In the genomic region with DNA sequence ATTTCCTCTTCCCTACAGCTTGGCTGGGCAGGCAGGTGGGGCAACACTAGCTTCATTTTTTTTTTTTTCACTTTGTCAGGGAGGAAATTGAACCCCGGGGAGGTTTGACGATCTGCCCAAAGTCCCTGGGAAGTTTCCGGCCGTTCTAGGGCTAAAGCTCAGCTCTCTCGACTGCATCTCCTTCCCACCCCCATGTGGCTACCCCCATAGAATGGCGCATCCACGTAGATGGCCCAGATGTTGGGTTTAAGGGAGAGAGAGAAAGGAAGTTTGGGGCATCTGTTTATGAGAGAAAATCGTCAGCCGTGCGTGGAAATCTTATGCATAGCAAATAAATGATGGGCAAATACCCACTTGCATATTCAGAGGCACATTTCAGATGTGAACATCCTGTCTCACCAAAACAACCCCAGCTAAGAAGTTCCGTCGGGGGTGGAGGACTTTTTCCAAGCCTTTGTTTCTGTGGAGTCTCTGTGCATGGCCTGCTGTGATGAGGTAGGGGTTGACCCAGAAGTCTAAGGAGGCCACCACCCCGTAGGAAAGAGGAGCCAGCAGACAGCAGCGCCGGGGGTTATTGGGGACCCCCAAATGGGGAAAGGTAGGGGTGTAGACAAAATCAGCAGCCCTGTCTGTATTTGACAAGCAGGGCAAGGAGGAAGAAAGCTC, we compare ENCODE assay signal across 12 cellular contexts.
DNase-seq lines count a peak whose midpoint lies in the region; ATAC-seq and TF ChIP-seq lines count a peak whose summit lies in the region.
"Had no signal": no experiment of that assay in that cellular context is flagged by ENCODE, and none has a peak within 500 bp of the region (broad histone marks: within the 10 kb centered on the region; RNA-seq: fewer than 3 reads in every experiment).

No MANE protein-coding gene starts in this region.

- peak; percentile 47 for TF ChIP-seq POLR2A in Raji (IDR thresholded peaks at IDR 0.05; ENCODE audit: insufficient read depth, low read depth, low read length)

- H3K9ac ChIP-seq in iPS-20b (ENCODE audit: low read depth, low read length): peak overlapping the region; percentile 32; the same call in 1 of the 2 replicates

- peak; percentile 32 for DNase-seq in activated T-cell treated with anti-CD3 and anti-CD28 coated beads for 1 hour (ENCODE audit: low read depth)
- peak; percentile 62 for DNase-seq in stimulated activated naive B cell treated with anti-CD40 and anti-IgM and Interleukin-4, amounts not matched to agents 10 μg/mL and 1 μg/mL and 100 μg/mL, for 72 hours
- DNase-seq in CD1c-positive myeloid dendritic cell (ENCODE audit: extremely low spot score): no peak
- DNase-seq in GM13976 (ENCODE audit: low spot score): no peak
- DNase-seq in COR-L47 (lab: John Stamatoyannopoulos, UW): no peak
- DNase-seq in EL: no peak
- DNase-seq: gastrocnemius medialis, lower lobe of right lung, NCI-H1436 treated with DMSO at 0.1 percent for 48 hours had no signal

- H3K4me3 ChIP-seq in iPS-20b (ENCODE audit: low read length): no peak overlapping the region
- H3K4me3 ChIP-seq: gastrocnemius medialis, lower lobe of right lung had no signal

- no peak overlapping the region for H3K27ac ChIP-seq in iPS-20b (ENCODE audit: low read length)
- H3K27ac ChIP-seq: gastrocnemius medialis, lower lobe of right lung, VCaP had no signal

- H3K27ac Mint-ChIP-seq in stimulated activated naive B cell treated with anti-CD40 and anti-IgM and Interleukin-4, amounts not matched to agents 10 μg/mL and 1 μg/mL and 100 μg/mL, for 72 hours: peak overlapping the region; percentile 97

- H3K27me3 Mint-ChIP-seq in stimulated activated naive B cell treated with anti-CD40 and anti-IgM and Interleukin-4, amounts not matched to agents 10 μg/mL and 1 μg/mL and 100 μg/mL, for 72 hours: no peaks in the 10 kb centered on the region

- in situ Hi-C loops in GM13976 (cut with MboI; ENCODE audit: low sequenced_read_pairs, unreplicated experiment): no loop called here

- H3K27me3 ChIP-seq in iPS-20b (ENCODE audit: insufficient read depth, low read length): no peaks in the 10 kb centered on the region
- H3K27me3 ChIP-seq: gastrocnemius medialis had no signal

- no peak for TF ChIP-seq CTCF in GM13976 (IDR thresholded peaks at IDR 0.05; ENCODE audit: borderline replicate concordance, control extremely low read depth, extremely low read depth, insufficient read depth, missing control alignments)

- peaks cover 83 to 88% of the 10 kb centered on the region in 2 donors for H3K4me1 Mint-ChIP-seq in stimulated activated naive B cell treated with anti-CD40 and anti-IgM and Interleukin-4, amounts not matched to agents 10 μg/mL and 1 μg/mL and 100 μg/mL, for 72 hours

- peaks cover 7% of the 10 kb centered on the region; the same call in 1 of the 2 replicates for H3K9me3 ChIP-seq in iPS-20b (ENCODE audit: insufficient read depth, low read depth, low read length)
- H3K9me3 ChIP-seq: gastrocnemius medialis, lower lobe of right lung had no signal

- H3K4me1 ChIP-seq in iPS-20b (ENCODE audit: insufficient read depth, low read length): peaks cover 29% of the 10 kb centered on the region
- H3K4me1 ChIP-seq: gastrocnemius medialis, lower lobe of right lung had no signal

- peaks cover 2 to 5% of the 10 kb centered on the region in 2 donors for H3K36me3 Mint-ChIP-seq in stimulated activated naive B cell treated with anti-CD40 and anti-IgM and Interleukin-4, amounts not matched to agents 10 μg/mL and 1 μg/mL and 100 μg/mL, for 72 hours

- peak overlapping the region; percentile 79 to 83 for H3K4me3 Mint-ChIP-seq in stimulated activated naive B cell treated with anti-CD40 and anti-IgM and Interleukin-4, amounts not matched to agents 10 μg/mL and 1 μg/mL and 100 μg/mL, for 72 hours

- no peaks in the 10 kb centered on the region for H3K36me3 ChIP-seq in iPS-20b (ENCODE audit: insufficient read depth, low read depth, low read length)
- H3K36me3 ChIP-seq: gastrocnemius medialis, lower lobe of right lung had no signal

- ATAC-seq in stimulated activated naive B cell treated with anti-CD40 and anti-IgM and Interleukin-4, amounts not matched to agents 10 μg/mL and 1 μg/mL and 100 μg/mL, for 72 hours (replicated peaks): peak; percentile 70 to 71
- ATAC-seq: gastrocnemius medialis, lower lobe of right lung had no signal

- H3K9me3 Mint-ChIP-seq in stimulated activated naive B cell treated with anti-CD40 and anti-IgM and Interleukin-4, amounts not matched to agents 10 μg/mL and 1 μg/mL and 100 μg/mL, for 72 hours: peaks cover 4 to 9% of the 10 kb centered on the region in 2 donors

Comparison
In these comparisons a context has a peak if more than half of its experiments do, and no peak if none do; other contexts are left out.
1. DNase-seq: peak in activated T-cell treated with anti-CD3 and anti-CD28 coated beads for 1 hour (single experiment) and stimulated activated naive B cell treated with anti-CD40 and anti-IgM and Interleukin-4, amounts not matched to agents 10 μg/mL and 1 μg/mL and 100 μg/mL, for 72 hours (single experiment); none in CD1c-positive myeloid dendritic cell (single experiment), GM13976 (single experiment), COR-L47 (single experiment) and EL (single experiment).